Comparison of ENCODE assay signal across 1 cellular context in the genomic region with DNA sequence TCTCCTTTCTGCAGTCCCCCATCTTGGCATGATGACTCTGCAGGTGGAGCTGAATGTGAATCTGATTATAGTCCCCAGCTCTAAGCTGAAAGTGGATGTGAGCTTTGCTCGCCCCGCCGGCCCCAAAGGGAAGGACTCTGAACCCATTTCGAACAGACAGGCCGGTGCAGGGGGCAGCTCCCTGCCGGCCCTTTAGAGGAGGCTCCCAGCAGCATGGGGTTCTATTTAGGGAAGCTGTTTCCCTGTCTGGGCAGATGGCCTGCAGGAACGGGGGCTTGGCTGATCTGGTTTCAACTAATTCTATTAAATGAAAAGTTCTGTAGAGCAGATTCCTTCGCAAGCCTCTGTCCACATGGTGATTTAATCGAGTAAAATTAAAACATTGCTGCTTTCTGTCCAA.
A peak's percentile ranks its signal among the peaks of the same experiment; 100 is the strongest.
TF ChIP-seq lines count a peak whose summit lies in the region.

No MANE protein-coding gene starts in this region.

TF ChIP-seq in HepG2, 621 proteins besides CTCF, POLR2A, EP300 and RAD21 (continued from another document):
- TF ChIP-seq, protein P1, sequence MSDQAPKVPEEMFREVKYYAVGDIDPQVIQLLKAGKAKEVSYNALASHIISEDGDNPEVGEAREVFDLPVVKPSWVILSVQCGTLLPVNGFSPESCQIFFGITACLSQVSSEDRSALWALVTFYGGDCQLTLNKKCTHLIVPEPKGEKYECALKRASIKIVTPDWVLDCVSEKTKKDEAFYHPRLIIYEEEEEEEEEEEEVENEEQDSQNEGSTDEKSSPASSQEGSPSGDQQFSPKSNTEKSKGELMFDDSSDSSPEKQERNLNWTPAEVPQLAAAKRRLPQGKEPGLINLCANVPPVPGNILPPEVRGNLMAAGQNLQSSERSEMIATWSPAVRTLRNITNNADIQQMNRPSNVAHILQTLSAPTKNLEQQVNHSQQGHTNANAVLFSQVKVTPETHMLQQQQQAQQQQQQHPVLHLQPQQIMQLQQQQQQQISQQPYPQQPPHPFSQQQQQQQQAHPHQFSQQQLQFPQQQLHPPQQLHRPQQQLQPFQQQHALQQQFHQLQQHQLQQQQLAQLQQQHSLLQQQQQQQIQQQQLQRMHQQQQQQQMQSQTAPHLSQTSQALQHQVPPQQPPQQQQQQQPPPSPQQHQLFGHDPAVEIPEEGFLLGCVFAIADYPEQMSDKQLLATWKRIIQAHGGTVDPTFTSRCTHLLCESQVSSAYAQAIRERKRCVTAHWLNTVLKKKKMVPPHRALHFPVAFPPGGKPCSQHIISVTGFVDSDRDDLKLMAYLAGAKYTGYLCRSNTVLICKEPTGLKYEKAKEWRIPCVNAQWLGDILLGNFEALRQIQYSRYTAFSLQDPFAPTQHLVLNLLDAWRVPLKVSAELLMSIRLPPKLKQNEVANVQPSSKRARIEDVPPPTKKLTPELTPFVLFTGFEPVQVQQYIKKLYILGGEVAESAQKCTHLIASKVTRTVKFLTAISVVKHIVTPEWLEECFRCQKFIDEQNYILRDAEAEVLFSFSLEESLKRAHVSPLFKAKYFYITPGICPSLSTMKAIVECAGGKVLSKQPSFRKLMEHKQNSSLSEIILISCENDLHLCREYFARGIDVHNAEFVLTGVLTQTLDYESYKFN (CRISPR knock-in tag; conservative IDR thresholded peaks at IDR 0.05) = peak; percentile 67
- TF ChIP-seq, protein P2, sequence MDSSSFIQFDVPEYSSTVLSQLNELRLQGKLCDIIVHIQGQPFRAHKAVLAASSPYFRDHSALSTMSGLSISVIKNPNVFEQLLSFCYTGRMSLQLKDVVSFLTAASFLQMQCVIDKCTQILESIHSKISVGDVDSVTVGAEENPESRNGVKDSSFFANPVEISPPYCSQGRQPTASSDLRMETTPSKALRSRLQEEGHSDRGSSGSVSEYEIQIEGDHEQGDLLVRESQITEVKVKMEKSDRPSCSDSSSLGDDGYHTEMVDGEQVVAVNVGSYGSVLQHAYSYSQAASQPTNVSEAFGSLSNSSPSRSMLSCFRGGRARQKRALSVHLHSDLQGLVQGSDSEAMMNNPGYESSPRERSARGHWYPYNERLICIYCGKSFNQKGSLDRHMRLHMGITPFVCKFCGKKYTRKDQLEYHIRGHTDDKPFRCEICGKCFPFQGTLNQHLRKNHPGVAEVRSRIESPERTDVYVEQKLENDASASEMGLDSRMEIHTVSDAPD (CRISPR knock-in tag; IDR thresholded peaks at IDR 0.05) = no peak
- TF ChIP-seq RFX5 (IDR thresholded peaks at IDR 0.05; ENCODE audit: low read depth, low read length) = no peak
- TF ChIP-seq SPEN (CRISPR knock-in tag; IDR thresholded peaks at IDR 0.05; ENCODE audit: low read depth) = no peak
- TF ChIP-seq ADNP (CRISPR knock-in tag; IDR thresholded peaks at IDR 0.05) = no peak
- TF ChIP-seq, protein P3, sequence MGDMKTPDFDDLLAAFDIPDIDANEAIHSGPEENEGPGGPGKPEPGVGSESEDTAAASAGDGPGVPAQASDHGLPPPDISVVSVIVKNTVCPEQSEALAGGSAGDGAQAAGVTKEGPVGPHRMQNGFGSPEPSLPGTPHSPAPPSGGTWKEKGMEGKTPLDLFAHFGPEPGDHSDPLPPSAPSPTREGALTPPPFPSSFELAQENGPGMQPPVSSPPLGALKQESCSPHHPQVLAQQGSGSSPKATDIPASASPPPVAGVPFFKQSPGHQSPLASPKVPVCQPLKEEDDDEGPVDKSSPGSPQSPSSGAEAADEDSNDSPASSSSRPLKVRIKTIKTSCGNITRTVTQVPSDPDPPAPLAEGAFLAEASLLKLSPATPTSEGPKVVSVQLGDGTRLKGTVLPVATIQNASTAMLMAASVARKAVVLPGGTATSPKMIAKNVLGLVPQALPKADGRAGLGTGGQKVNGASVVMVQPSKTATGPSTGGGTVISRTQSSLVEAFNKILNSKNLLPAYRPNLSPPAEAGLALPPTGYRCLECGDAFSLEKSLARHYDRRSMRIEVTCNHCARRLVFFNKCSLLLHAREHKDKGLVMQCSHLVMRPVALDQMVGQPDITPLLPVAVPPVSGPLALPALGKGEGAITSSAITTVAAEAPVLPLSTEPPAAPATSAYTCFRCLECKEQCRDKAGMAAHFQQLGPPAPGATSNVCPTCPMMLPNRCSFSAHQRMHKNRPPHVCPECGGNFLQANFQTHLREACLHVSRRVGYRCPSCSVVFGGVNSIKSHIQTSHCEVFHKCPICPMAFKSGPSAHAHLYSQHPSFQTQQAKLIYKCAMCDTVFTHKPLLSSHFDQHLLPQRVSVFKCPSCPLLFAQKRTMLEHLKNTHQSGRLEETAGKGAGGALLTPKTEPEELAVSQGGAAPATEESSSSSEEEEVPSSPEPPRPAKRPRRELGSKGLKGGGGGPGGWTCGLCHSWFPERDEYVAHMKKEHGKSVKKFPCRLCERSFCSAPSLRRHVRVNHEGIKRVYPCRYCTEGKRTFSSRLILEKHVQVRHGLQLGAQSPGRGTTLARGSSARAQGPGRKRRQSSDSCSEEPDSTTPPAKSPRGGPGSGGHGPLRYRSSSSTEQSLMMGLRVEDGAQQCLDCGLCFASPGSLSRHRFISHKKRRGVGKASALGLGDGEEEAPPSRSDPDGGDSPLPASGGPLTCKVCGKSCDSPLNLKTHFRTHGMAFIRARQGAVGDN (CRISPR knock-in tag; IDR thresholded peaks at IDR 0.05) = peak; percentile 47
- TF ChIP-seq, protein P4, sequence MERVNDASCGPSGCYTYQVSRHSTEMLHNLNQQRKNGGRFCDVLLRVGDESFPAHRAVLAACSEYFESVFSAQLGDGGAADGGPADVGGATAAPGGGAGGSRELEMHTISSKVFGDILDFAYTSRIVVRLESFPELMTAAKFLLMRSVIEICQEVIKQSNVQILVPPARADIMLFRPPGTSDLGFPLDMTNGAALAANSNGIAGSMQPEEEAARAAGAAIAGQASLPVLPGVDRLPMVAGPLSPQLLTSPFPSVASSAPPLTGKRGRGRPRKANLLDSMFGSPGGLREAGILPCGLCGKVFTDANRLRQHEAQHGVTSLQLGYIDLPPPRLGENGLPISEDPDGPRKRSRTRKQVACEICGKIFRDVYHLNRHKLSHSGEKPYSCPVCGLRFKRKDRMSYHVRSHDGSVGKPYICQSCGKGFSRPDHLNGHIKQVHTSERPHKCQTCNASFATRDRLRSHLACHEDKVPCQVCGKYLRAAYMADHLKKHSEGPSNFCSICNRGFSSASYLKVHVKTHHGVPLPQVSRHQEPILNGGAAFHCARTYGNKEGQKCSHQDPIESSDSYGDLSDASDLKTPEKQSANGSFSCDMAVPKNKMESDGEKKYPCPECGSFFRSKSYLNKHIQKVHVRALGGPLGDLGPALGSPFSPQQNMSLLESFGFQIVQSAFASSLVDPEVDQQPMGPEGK (CRISPR knock-in tag; IDR thresholded peaks at IDR 0.05) = 0 out of 2 replicates have a peak, but pooled peaks have one; percentile 26
- no peak for TF ChIP-seq KLF12 (CRISPR knock-in tag; IDR thresholded peaks at IDR 0.05; ENCODE audit: borderline replicate concordance)
